Comparison of ENCODE assay signal across 8 cellular contexts in genomic region chr1:32335619-32335950, GRCh38. TPM values are rescaled to one million over a fixed set of nuclear protein-coding genes. Genes with fewer than 3 reads are reported as not detected.
DNase-seq lines count a peak whose midpoint lies in the region; ATAC-seq lines count a peak whose summit lies in the region.

No MANE protein-coding gene starts in this region.

- no peak overlapping the region for H3K4me3 Mint-ChIP-seq in activated CD4-positive, alpha-beta T cell treated with anti-CD3 and anti-CD28 coated beads for 36 hours
- H3K4me3 Mint-ChIP-seq in activated CD4-positive, alpha-beta T cell treated with anti-CD3 and anti-CD28 coated beads, Interleukin-2, amount 10 ng/mL, durations not matched to agents 7 days and 5 days: no peak overlapping the region

- peaks cover 33% of the 10 kb centered on the region for H3K4me1 ChIP-seq in SJSA1 (replicated peaks)

- H3K9me3 ChIP-seq in SJSA1 (replicated peaks) (no peaks in the 10 kb centered on the region), iPS-18c (ENCODE audit: control insufficient read depth, insufficient read depth, low read length) (no peaks in the 10 kb centered on the region)

- intact Hi-C loops in activated CD4-positive, alpha-beta T cell treated with anti-CD3 and anti-CD28 coated beads for 36 hours (cut with DNase I, micrococcal nuclease): loop anchor here (1.0 to 5.0 kb wide), 4 partner anchors 16 to 113 kb away; partner anchors contain the start of genes EIF3I (in 1 of the 2), HDAC1 (in 1 of the 2) and TMEM234 (in 1 of the 2)

- peaks cover 47% of the 10 kb centered on the region for H3K36me3 ChIP-seq in SJSA1

- H3K27me3 ChIP-seq in SJSA1 (replicated peaks): no peaks in the 10 kb centered on the region

- ATAC-seq in activated CD4-positive, alpha-beta T cell treated with anti-CD3 and anti-CD28 coated beads for 36 hours: peak; percentile 7
- no peak for ATAC-seq in GM21576 (IDR thresholded peaks at IDR 0.05; ENCODE audit: unreplicated experiment)

- H3K4me3 ChIP-seq in SJSA1: peak overlapping the region; percentile 85
- peak overlapping the region; percentile 86 for H3K4me3 ChIP-seq in iPS-18c (ENCODE audit: insufficient read depth, low read depth, low read length)

- POLR2A ChIA-PET in activated CD4-positive, alpha-beta T cell treated with anti-CD3 and anti-CD28 coated beads for 36 hours (lab: Charles Lee): interaction anchor here (0.6 to 1.9 kb wide), 18 partner anchors 9 to 528 kb away, joined by 3 to 15 read pairs (median 4); partner anchors contain the start of genes BSDC1, CCDC28B, HDAC1 and IQCC
- POLR2A ChIA-PET in activated CD4-positive, alpha-beta T cell treated with anti-CD3 and anti-CD28 coated beads, Interleukin-2, amount 10 ng/mL, durations not matched to agents 7 days and 5 days (lab: Charles Lee): interaction anchor here (0.5 to 1.4 kb wide), 9 partner anchors 9 to 120 kb away, joined by 3 to 6 read pairs (median 4); no protein-coding TSS in a partner anchor

- CTCF ChIA-PET in activated CD4-positive, alpha-beta T cell treated with anti-CD3 and anti-CD28 coated beads for 36 hours (lab: Charles Lee): interaction anchor here (0.6 to 2.4 kb wide), 9 partner anchors 10 to 1345 kb away, joined by 3 to 8 read pairs (median 5); no protein-coding TSS in a partner anchor
- CTCF ChIA-PET in activated CD4-positive, alpha-beta T cell treated with anti-CD3 and anti-CD28 coated beads, Interleukin-2, amount 10 ng/mL, durations not matched to agents 7 days and 5 days (lab: Charles Lee): interaction anchor here (0.5 to 1.8 kb wide), 7 partner anchors 13 to 154 kb away, joined by 3 to 6 read pairs (median 5); no protein-coding TSS in a partner anchor

- peaks cover 25% of the 10 kb centered on the region for H3K36me3 Mint-ChIP-seq in activated CD4-positive, alpha-beta T cell treated with anti-CD3 and anti-CD28 coated beads for 36 hours (ENCODE audit: low read depth)
- H3K36me3 Mint-ChIP-seq in activated CD4-positive, alpha-beta T cell treated with anti-CD3 and anti-CD28 coated beads, Interleukin-2, amount 10 ng/mL, durations not matched to agents 7 days and 5 days (ENCODE audit: low read depth): peaks cover 37% of the 10 kb centered on the region

- no peak for DNase-seq in activated CD4-positive, alpha-beta T cell treated with anti-CD3 and anti-CD28 coated beads for 36 hours
- DNase-seq in activated CD4-positive, alpha-beta T cell treated with anti-CD3 and anti-CD28 coated beads, Interleukin-2, amount 10 ng/mL, durations not matched to agents 7 days and 5 days: no peak
- DNase-seq in SJSA1 (ENCODE audit: low read depth in 1 of 2, low spot score in 2 of 2): no peak
- DNase-seq in hepatic stellate cell (ENCODE audit: low spot score): no peak
- no peak for DNase-seq in T-helper 1 cell

- no peaks in the 10 kb centered on the region for H3K27me3 Mint-ChIP-seq in activated CD4-positive, alpha-beta T cell treated with anti-CD3 and anti-CD28 coated beads for 36 hours
- H3K27me3 Mint-ChIP-seq in activated CD4-positive, alpha-beta T cell treated with anti-CD3 and anti-CD28 coated beads, Interleukin-2, amount 10 ng/mL, durations not matched to agents 7 days and 5 days: no peaks in the 10 kb centered on the region

- H3K27ac ChIP-seq in SJSA1: no peak overlapping the region; the same call in 1 of the 2 replicates
- peak overlapping the region; percentile 99 for H3K27ac ChIP-seq in temporal lobe (ENCODE audit: low read depth, low read length)

- peaks cover 52% of the 10 kb centered on the region for H3K4me1 Mint-ChIP-seq in activated CD4-positive, alpha-beta T cell treated with anti-CD3 and anti-CD28 coated beads for 36 hours
- H3K4me1 Mint-ChIP-seq in activated CD4-positive, alpha-beta T cell treated with anti-CD3 and anti-CD28 coated beads, Interleukin-2, amount 10 ng/mL, durations not matched to agents 7 days and 5 days: peaks cover 48% of the 10 kb centered on the region

- H3K9me3 Mint-ChIP-seq in activated CD4-positive, alpha-beta T cell treated with anti-CD3 and anti-CD28 coated beads for 36 hours (ENCODE audit: low read depth): no peaks in the 10 kb centered on the region
- no peaks in the 10 kb centered on the region for H3K9me3 Mint-ChIP-seq in activated CD4-positive, alpha-beta T cell treated with anti-CD3 and anti-CD28 coated beads, Interleukin-2, amount 10 ng/mL, durations not matched to agents 7 days and 5 days

- H3K27ac Mint-ChIP-seq in activated CD4-positive, alpha-beta T cell treated with anti-CD3 and anti-CD28 coated beads for 36 hours: no peak overlapping the region
- no peak overlapping the region for H3K27ac Mint-ChIP-seq in activated CD4-positive, alpha-beta T cell treated with anti-CD3 and anti-CD28 coated beads, Interleukin-2, amount 10 ng/mL, durations not matched to agents 7 days and 5 days

RNA-seq across cellular contexts. Expression of gene MARCKSL1, which starts 0.4 kb away (rescaled TPM):
- total RNA-seq in activated CD4-positive, alpha-beta T cell treated with anti-CD3 and anti-CD28 coated beads for 36 hours: 10 to 100 TPM; 27.0 to 29.3 TPM
- total RNA-seq in activated CD4-positive, alpha-beta T cell treated with anti-CD3 and anti-CD28 coated beads, Interleukin-2, amount 10 ng/mL, durations not matched to agents 7 days and 5 days: 10 to 100 TPM; 31.0 to 31.6 TPM
- total RNA-seq in SJSA1 (2014; rRNA removed; shearing (Covaris generic)): 53.7 and 67.1 TPM in 2 replicates
- total RNA-seq in temporal lobe: 355 TPM

RNA-seq across cellular contexts. Expression of gene FAM229A, which starts 26.7 kb away (rescaled TPM):
- 1 to 10 TPM; 3.1 to 3.3 TPM for total RNA-seq in activated CD4-positive, alpha-beta T cell treated with anti-CD3 and anti-CD28 coated beads for 36 hours
- total RNA-seq in activated CD4-positive, alpha-beta T cell treated with anti-CD3 and anti-CD28 coated beads, Interleukin-2, amount 10 ng/mL, durations not matched to agents 7 days and 5 days: 1 to 10 TPM; 8.2 to 8.5 TPM
- 0.28 and 0.74 TPM in 2 replicates for total RNA-seq in SJSA1 (2014; rRNA removed; shearing (Covaris generic))
- total RNA-seq in temporal lobe: 2.2 TPM

RNA-seq across cellular contexts. Expression of gene TSSK3, which starts 26.8 kb away (rescaled TPM):
- total RNA-seq in activated CD4-positive, alpha-beta T cell treated with anti-CD3 and anti-CD28 coated beads for 36 hours: 1 to 10 TPM in 1 of 2 experiments, under 1 TPM in 1; 0.76 to 1.6 TPM
- total RNA-seq in activated CD4-positive, alpha-beta T cell treated with anti-CD3 and anti-CD28 coated beads, Interleukin-2, amount 10 ng/mL, durations not matched to agents 7 days and 5 days: 1 to 10 TPM; 1.5 to 2.2 TPM
- not detected in 2 replicates for total RNA-seq in SJSA1 (2014; rRNA removed; shearing (Covaris generic))
- not detected for total RNA-seq in temporal lobe

RNA-seq across cellular contexts. Expression of gene HDAC1, which starts 43.7 kb away (rescaled TPM):
- 100 to 1,000 TPM; 132 to 146 TPM for total RNA-seq in activated CD4-positive, alpha-beta T cell treated with anti-CD3 and anti-CD28 coated beads for 36 hours
- 100 to 1,000 TPM; 226 to 230 TPM for total RNA-seq in activated CD4-positive, alpha-beta T cell treated with anti-CD3 and anti-CD28 coated beads, Interleukin-2, amount 10 ng/mL, durations not matched to agents 7 days and 5 days
- 144 and 191 TPM in 2 replicates for total RNA-seq in SJSA1 (2014; rRNA removed; shearing (Covaris generic))
- 18.7 TPM for total RNA-seq in temporal lobe

RNA-seq across cellular contexts. Expression of gene BSDC1, which starts 58.7 kb away (rescaled TPM):
- 10 to 100 TPM; 29.4 to 36.9 TPM for total RNA-seq in activated CD4-positive, alpha-beta T cell treated with anti-CD3 and anti-CD28 coated beads for 36 hours
- total RNA-seq in activated CD4-positive, alpha-beta T cell treated with anti-CD3 and anti-CD28 coated beads, Interleukin-2, amount 10 ng/mL, durations not matched to agents 7 days and 5 days: 10 to 100 TPM; 42.9 to 44.6 TPM
- 55.5 and 71.1 TPM in 2 replicates for total RNA-seq in SJSA1 (2014; rRNA removed; shearing (Covaris generic))
- total RNA-seq in temporal lobe: 55.6 TPM
